Comparison of ENCODE assay signal across 9 cellular contexts in genomic region chr22:27719535-27720227, GRCh38.
A peak's percentile ranks its signal among the peaks of the same experiment; 100 is the strongest.
DNase-seq lines count a peak whose midpoint lies in the region; ATAC-seq and TF ChIP-seq lines count a peak whose summit lies in the region.
"Had no signal": no experiment of that assay in that cellular context is flagged by ENCODE, and none has a peak within 500 bp of the region (broad histone marks: within the 10 kb centered on the region; RNA-seq: fewer than 3 reads in every experiment).

No MANE protein-coding gene starts in this region.

- H3K36me3 Mint-ChIP-seq in neural progenitor cell = peaks cover 2% of the 10 kb centered on the region

- ATAC-seq in GM21423 (IDR thresholded peaks at IDR 0.05; ENCODE audit: unreplicated experiment) (no peak), HG02852 (IDR thresholded peaks at IDR 0.05; ENCODE audit: unreplicated experiment) (no peak), HG03045 (IDR thresholded peaks at IDR 0.05; ENCODE audit: unreplicated experiment) (no peak), HG03565 (IDR thresholded peaks at IDR 0.05; ENCODE audit: unreplicated experiment) (no peak)

- no peaks in the 10 kb centered on the region for H3K9me3 ChIP-seq in neural progenitor cell (ENCODE audit: low read depth)

- H3K4me3 Mint-ChIP-seq in neural progenitor cell = no peak overlapping the region

- peak overlapping the region; percentile 75 for H3K27ac Mint-ChIP-seq in neural progenitor cell

- H3K27me3 Mint-ChIP-seq in neural progenitor cell (ENCODE audit: insufficient read depth, low read depth) = peaks cover 11% of the 10 kb centered on the region

- no peak overlapping the region for H3K4me2 ChIP-seq in neural progenitor cell

- H3K9me3 Mint-ChIP-seq in neural progenitor cell = peaks cover 16% of the 10 kb centered on the region

- no peak for TF ChIP-seq POLR2A in NB4 (IDR thresholded peaks at IDR 0.05; ENCODE audit: extremely low read depth, insufficient read length)

- no peak overlapping the region for H3K27ac ChIP-seq in neural progenitor cell

- no peak overlapping the region for H3K4me3 ChIP-seq in NB4 (ENCODE audit: low read depth, low read length)
- H3K4me3 ChIP-seq in epithelial cell of esophagus (ENCODE audit: low read length) = no peak overlapping the region
- no peak overlapping the region for H3K4me3 ChIP-seq in neural progenitor cell
- H3K4me3 ChIP-seq: lung had no signal

- no peak overlapping the region for H3K9ac ChIP-seq in neural progenitor cell

- no peaks in the 10 kb centered on the region for H3K36me3 ChIP-seq in neural progenitor cell

- H3F3A ChIP-seq in neural progenitor cell (ENCODE audit: low read depth) = peaks cover 11% of the 10 kb centered on the region

- H3K27me3 ChIP-seq in neural progenitor cell = no peaks in the 10 kb centered on the region

- no peaks in the 10 kb centered on the region for H3K79me2 ChIP-seq in neural progenitor cell (ENCODE audit: low read depth)

- H4K20me1 ChIP-seq in neural progenitor cell (ENCODE audit: low read depth) = no peaks in the 10 kb centered on the region

- DNase-seq in DMS153 (lab: John Stamatoyannopoulos, UW) = peak; percentile 76
- DNase-seq in NB4 (ENCODE audit: low read depth) = peak; percentile 42
- peak; percentile 100 for DNase-seq in epithelial cell of esophagus (ENCODE audit: low read depth)
- DNase-seq in neural progenitor cell (ENCODE audit: low spot score) = no peak

- H3K4me1 Mint-ChIP-seq in neural progenitor cell = peaks cover 57% of the 10 kb centered on the region

- H3K4me1 ChIP-seq in neural progenitor cell = peaks cover 18% of the 10 kb centered on the region

- no peak overlapping the region for H2AFZ ChIP-seq in neural progenitor cell (replicated peaks)

- TF ChIP-seq CTCF in NB4 (IDR thresholded peaks at IDR 0.05; ENCODE audit: low read depth, low read length) = no peak
- TF ChIP-seq CTCF in epithelial cell of esophagus (IDR thresholded peaks at IDR 0.05; ENCODE audit: insufficient read depth, low read depth, low read length, missing control alignments) = no peak
- no peak for TF ChIP-seq CTCF in neural progenitor cell (IDR thresholded peaks at IDR 0.05)
